In genomic region chr17:28938552-28938951, GRCh38 we compare ENCODE assay signal across 16 cellular contexts. TPM values are rescaled to one million over a fixed set of nuclear protein-coding genes. Genes with fewer than 3 reads are reported as not detected.
A peak's percentile ranks its signal among the peaks of the same experiment; 100 is the strongest.
DNase-seq lines count a peak whose midpoint lies in the region; FAIRE-seq and TF ChIP-seq lines count a peak whose summit lies in the region.
"Had no signal": no experiment of that assay in that cellular context is flagged by ENCODE, and none has a peak within 500 bp of the region (broad histone marks: within the 10 kb centered on the region; RNA-seq: fewer than 3 reads in every experiment).

No MANE protein-coding gene starts in this region.

- H3K27me3 ChIP-seq in MG63 (no peaks in the 10 kb centered on the region), osteoblast (ENCODE audit: insufficient read depth, low read length) (no peaks in the 10 kb centered on the region), MM.1S (replicated peaks; ENCODE audit: insufficient read depth, low read length) (no peaks in the 10 kb centered on the region)
- H3K27me3 ChIP-seq: hepatocyte had no signal

- peaks cover 25% of the 10 kb centered on the region for H3K4me1 ChIP-seq in osteoblast (ENCODE audit: insufficient read depth, low read length)
- peaks cover 37% of the 10 kb centered on the region for H3K4me1 ChIP-seq in MM.1S (ENCODE audit: low read length)

- peak overlapping the region; percentile 84 for H3K27ac ChIP-seq in C4-2B
- H3K27ac ChIP-seq in osteoblast (ENCODE audit: low read depth, low read length), result peak overlapping the region; percentile 32
- H3K27ac ChIP-seq in MM.1S (ENCODE audit: low read length), result no peak overlapping the region
- H3K27ac ChIP-seq: hepatocyte, WERI-Rb-1 had no signal

- H4K20me1 ChIP-seq in osteoblast (ENCODE audit: insufficient read depth, low read length) (peaks cover 81% of the 10 kb centered on the region), MM.1S (ENCODE audit: insufficient read depth, low read length) (0 out of 2 replicates have a peak, but pooled peaks cover 6% of the 10 kb centered on the region)

- no peak for FAIRE-seq in GM12891 (lab: Jason Lieb, UNC)
- FAIRE-seq: endometrium, H54 had no signal

- H3K36me3 ChIP-seq in MG63 (peaks cover 32% of the 10 kb centered on the region), osteoblast (ENCODE audit: insufficient read depth, low read length) (peaks cover 14% of the 10 kb centered on the region), MM.1S (replicated peaks; ENCODE audit: insufficient read depth, low read length) (no peaks in the 10 kb centered on the region)

- no peak overlapping the region for H3K9ac ChIP-seq in MM.1S (ENCODE audit: low read length)

- H3K9me3 ChIP-seq in MG63 (no peaks in the 10 kb centered on the region), osteoblast (ENCODE audit: low read depth, low read length) (no peaks in the 10 kb centered on the region), MM.1S (replicated peaks; ENCODE audit: insufficient read depth, low read length) (no peaks in the 10 kb centered on the region)

- TF ChIP-seq POLR2A in GM12891 (IDR thresholded peaks at IDR 0.05; ENCODE audit: low read depth, low read length), result no peak

- TF ChIP-seq CTCF in C4-2B (conservative IDR thresholded peaks at IDR 0.05) (no peak), osteoblast (IDR thresholded peaks at IDR 0.05; ENCODE audit: extremely low read depth, low read depth, low read length) (no peak), MM.1S (IDR thresholded peaks at IDR 0.05; ENCODE audit: low read length) (no peak)

- H3K4me2 ChIP-seq in osteoblast (ENCODE audit: insufficient read depth, low read length), result no peak overlapping the region
- no peak overlapping the region for H3K4me2 ChIP-seq in MM.1S (ENCODE audit: low read depth, low read length)
- H3K4me2 ChIP-seq: hepatocyte had no signal

- H3K79me2 ChIP-seq in osteoblast (ENCODE audit: insufficient read depth, low read length), result peaks cover 98% of the 10 kb centered on the region
- peaks cover 99% of the 10 kb centered on the region for H3K79me2 ChIP-seq in MM.1S (ENCODE audit: low read length)

- peaks cover 21% of the 10 kb centered on the region for H3F3A ChIP-seq in MM.1S (ENCODE audit: insufficient read depth, low read length)

- no peak overlapping the region for H2AFZ ChIP-seq in osteoblast (ENCODE audit: low read length)
- H2AFZ ChIP-seq in MM.1S (ENCODE audit: low read length), result no peak overlapping the region
- H2AFZ ChIP-seq: hepatocyte had no signal

- DNase-seq in MG63 (peak; percentile 55), fibroblast of gingiva (ENCODE audit: low read depth) (peak; percentile 42), osteoblast (ENCODE audit: insufficient read length, low spot score, missing footprints) (no peak), cerebellar cortex (ENCODE audit: low spot score) (no peak), inferior parietal cortex (ENCODE audit: extremely low spot score) (no peak), MM.1S (no peak), GM12891 (ENCODE audit: insufficient read length, low spot score) (no peak)
- DNase-seq: NCI-H1092 treated with DMSO at 0.1 percent for 48 hours; NCI-H524; SHP77; stimulated activated naive CD8-positive, alpha-beta T cell treated with anti-CD3 and anti-CD28 coated beads, Interleukin-15, amount 100 ng/mL, for 72 hours; WERI-Rb-1 had no signal

- no peak overlapping the region for H3K4me3 ChIP-seq in MG63
- H3K4me3 ChIP-seq in osteoblast (ENCODE audit: insufficient read depth, low read length), result no peak overlapping the region
- H3K4me3 ChIP-seq in MM.1S (ENCODE audit: low read length), result no peak overlapping the region
- H3K4me3 ChIP-seq: hepatocyte had no signal

- no peaks in the 10 kb centered on the region for H3K9me2 ChIP-seq in MM.1S (replicated peaks; ENCODE audit: insufficient read depth, low read length)

TF ChIP-seq in GM12891, 5 proteins besides CTCF, POLR2A, EP300 and RAD21:
- no peak for TF ChIP-seq POU2F2 (IDR thresholded peaks at IDR 0.05; ENCODE audit: low read depth, low read length)
- no peak for TF ChIP-seq POLR2AphosphoS5 (IDR thresholded peaks at IDR 0.05; ENCODE audit: low read depth, low read length)
- TF ChIP-seq PAX5 (IDR thresholded peaks at IDR 0.05; ENCODE audit: insufficient read depth, low read length, severe bottlenecking), result no peak
- TF ChIP-seq SPI1 (IDR thresholded peaks at IDR 0.05; ENCODE audit: low read depth, low read length), result no peak
- TF ChIP-seq TAF1 (IDR thresholded peaks at IDR 0.05; ENCODE audit: low read depth, low read length), result no peak

RNA-seq across cellular contexts. Expression of gene PHF12, which starts 12.8 kb away (rescaled TPM):
- 4.8 and 8.4 TPM in 2 replicates for total RNA-seq in MG63 (2014; rRNA removed; shearing (Covaris generic); ENCODE audit: low replicate concordance)
- 20.3 and 26.8 TPM in 2 replicates for total RNA-seq in osteoblast
- polyA plus RNA-seq in GM12891 (2012; ENCODE audit: low read depth, missing spikeins), result 20.6 TPM

RNA-seq across cellular contexts. Expression of gene DHRS13, which starts 35.7 kb away (rescaled TPM):
- total RNA-seq in MG63 (2014; rRNA removed; shearing (Covaris generic); ENCODE audit: low replicate concordance), result 10.3 and 12.0 TPM in 2 replicates
- total RNA-seq in osteoblast, result 4.7 and 6.2 TPM in 2 replicates
- polyA plus RNA-seq in GM12891 (2012; ENCODE audit: low read depth, missing spikeins), result 3.8 TPM

RNA-seq across cellular contexts. Expression of gene FLOT2, which starts 41.0 kb away (rescaled TPM):
- 72.9 and 85.2 TPM in 2 replicates for total RNA-seq in MG63 (2014; rRNA removed; shearing (Covaris generic); ENCODE audit: low replicate concordance)
- total RNA-seq in osteoblast, result 32.1 and 35.1 TPM in 2 replicates
- polyA plus RNA-seq in GM12891 (2012; ENCODE audit: low read depth, missing spikeins), result 22.0 TPM

Comparison
In these comparisons a context has a peak if more than half of its experiments do, and no peak if none do; other contexts are left out.
1. DNase-seq: peak in MG63 (single experiment) and fibroblast of gingiva (single experiment); none in osteoblast (single experiment), cerebellar cortex (single experiment), inferior parietal cortex (single experiment), MM.1S (single experiment) and GM12891 (single experiment).